In genomic region chr2:44275915-44276279, GRCh38 we compare ENCODE assay signal across 17 cellular contexts. TPM values are rescaled to one million over a fixed set of nuclear protein-coding genes. Genes with fewer than 3 reads are reported as not detected.
DNase-seq lines count a peak whose midpoint lies in the region; ATAC-seq, FAIRE-seq and TF ChIP-seq lines count a peak whose summit lies in the region.
"Had no signal": no experiment of that assay in that cellular context is flagged by ENCODE, and none has a peak within 500 bp of the region (broad histone marks: within the 10 kb centered on the region; RNA-seq: fewer than 3 reads in every experiment).

No MANE protein-coding gene starts in this region.

- no peak for TF ChIP-seq EP300 in A549 (IDR thresholded peaks at IDR 0.05)

- WGBS in A549 (ENCODE audit: missing lambda C conversion rate): 7% methylated on average over 2 of the region's 2 CpGs

- H3F3A ChIP-seq in PC-9 (ENCODE audit: insufficient read depth, low read depth): no peaks in the 10 kb centered on the region

- TF ChIP-seq CTCF in A549 (IDR thresholded peaks at IDR 0.05) (no peak), astrocyte of the spinal cord (IDR thresholded peaks at IDR 0.05; ENCODE audit: low read depth, low read length) (no peak), kidney epithelial cell (IDR thresholded peaks at IDR 0.05; ENCODE audit: insufficient read depth, low read length, poor library complexity, severe bottlenecking) (no peak), PC-9 (conservative IDR thresholded peaks at IDR 0.05) (no peak)

- H2AFZ ChIP-seq in PC-9: no peak overlapping the region
- H2AFZ ChIP-seq: neural progenitor cell had no signal

- no peaks in the 10 kb centered on the region for H3K27me3 Mint-ChIP-seq in activated CD8-positive, alpha-beta T cell treated with anti-CD3 and anti-CD28 coated beads, Interleukin-2, amount 10 ng/mL, durations not matched to agents 7 days and 5 days (ENCODE audit: low read depth)

- no peaks in the 10 kb centered on the region for H3K79me2 ChIP-seq in PC-9 (ENCODE audit: low read depth)

- H3K9me2 ChIP-seq in PC-9 (ENCODE audit: insufficient read depth): no peaks in the 10 kb centered on the region

- H3K36me3 Mint-ChIP-seq in activated CD8-positive, alpha-beta T cell treated with anti-CD3 and anti-CD28 coated beads, Interleukin-2, amount 10 ng/mL, durations not matched to agents 7 days and 5 days (ENCODE audit: low read depth): no peaks in the 10 kb centered on the region
- H3K36me3 Mint-ChIP-seq: brain, neural progenitor cell had no signal

- no peak overlapping the region for H3K4me3 ChIP-seq in A549
- no peak overlapping the region for H3K4me3 ChIP-seq in astrocyte of the spinal cord (ENCODE audit: low read depth, low read length)
- H3K4me3 ChIP-seq in kidney epithelial cell (ENCODE audit: low read depth, low read length): no peak overlapping the region
- H3K4me3 ChIP-seq in PC-9: no peak overlapping the region
- H3K4me3 ChIP-seq: K562, neural progenitor cell had no signal

- DNase-seq in A549 (ENCODE audit: low read depth in 1 of 2, low spot score in 1 of 2) (peak in 1 of 2 experiments; percentile 54), HTR-8/SVneo (ENCODE audit: insufficient read length, low spot score) (peak; percentile 46), astrocyte of the spinal cord (ENCODE audit: low read depth, low spot score) (peak; percentile 23), kidney epithelial cell (ENCODE audit: low read depth) (peak; percentile 71), PC-9 (no peak), NCI-H748 treated with DMSO at 0.1 percent for 48 hours (lab: John Stamatoyannopoulos, UW) (no peak), NCI-H524 (lab: John Stamatoyannopoulos, UW) (no peak)
- no peak for DNase-seq in activated CD8-positive, alpha-beta T cell treated with anti-CD3 and anti-CD28 coated beads, Interleukin-2, amount 10 ng/mL, durations not matched to agents 7 days and 5 days
- DNase-seq: activated B cell treated with CpG ODN at 0.5 μM for 24 hours; activated T-cell treated with anti-CD3 and anti-CD28 coated beads, Interleukin-2, amount 50 U/mL, for 1 hour; AML-193; NCI-H2171; Right ventricle myocardium superior; stimulated activated CD4-positive, alpha-beta T cell treated with anti-CD3 and anti-CD28 coated beads, Interleukin-12 subunit alpha, Interleukin-12 subunit beta, amount 100 ng/mL, for 4 hours had no signal

- no peak for TF ChIP-seq POLR2A in A549 (IDR thresholded peaks at IDR 0.05; ENCODE audit: low read length)

- no peaks in the 10 kb centered on the region for H4K20me1 ChIP-seq in PC-9 (ENCODE audit: insufficient read depth)

- POLR2A ChIA-PET in A549 (lab: Yijun Ruan, JAX): no interaction called here
- POLR2A ChIA-PET in activated CD8-positive, alpha-beta T cell treated with anti-CD3 and anti-CD28 coated beads, Interleukin-2, amount 10 ng/mL, durations not matched to agents 7 days and 5 days (lab: Charles Lee): no interaction called here
- POLR2A ChIA-PET in PC-9 (lab: Charles Lee; ENCODE audit: unreplicated experiment): no interaction called here

- peak; percentile 51 to 78; a peak in 3 of 6 replicates for ATAC-seq in A549
- ATAC-seq in activated CD8-positive, alpha-beta T cell treated with anti-CD3 and anti-CD28 coated beads, Interleukin-2, amount 10 ng/mL, durations not matched to agents 7 days and 5 days: no peak
- ATAC-seq: K562 had no signal

- in situ Hi-C loops in astrocyte of the spinal cord (cut with HindIII; ENCODE audit: low sequenced_read_pairs): no loop called here

- peaks cover 30% of the 10 kb centered on the region for H3K4me1 ChIP-seq in A549
- no peaks in the 10 kb centered on the region for H3K4me1 ChIP-seq in PC-9 (replicated peaks; ENCODE audit: insufficient read depth)
- H3K4me1 ChIP-seq: neural progenitor cell had no signal

- peak; percentile 88 for FAIRE-seq in A549 (lab: Jason Lieb, UNC)
- FAIRE-seq in HTR-8/SVneo (lab: Jason Lieb, UNC): peak; percentile 36
- FAIRE-seq: K562 had no signal

- no TSS peak for BruUV-seq in PC-9 (replicated peaks; lab: Mats Ljungman, UMichigan)

- H3K9me3 Mint-ChIP-seq in activated CD8-positive, alpha-beta T cell treated with anti-CD3 and anti-CD28 coated beads, Interleukin-2, amount 10 ng/mL, durations not matched to agents 7 days and 5 days (ENCODE audit: insufficient read depth): no peaks in the 10 kb centered on the region
- H3K9me3 Mint-ChIP-seq: neural progenitor cell had no signal

- TF ChIP-seq RAD21 in A549 (conservative IDR thresholded peaks at IDR 0.05 in 1 of 2, IDR thresholded peaks at IDR 0.05 in 1 of 2): no peak

- no peak overlapping the region for H3K27ac Mint-ChIP-seq in activated CD8-positive, alpha-beta T cell treated with anti-CD3 and anti-CD28 coated beads, Interleukin-2, amount 10 ng/mL, durations not matched to agents 7 days and 5 days
- H3K27ac Mint-ChIP-seq: activated B cell treated with CpG ODN at 0.5 μM for 24 hours, brain, neural progenitor cell had no signal

- CTCF ChIA-PET in A549 (lab: Yijun Ruan, JAX): interaction anchor here (0.7 to 7.5 kb wide), 6 partner anchors 10 to 232 kb away, joined by 3 to 53 read pairs (median 3); no protein-coding TSS in a partner anchor
- CTCF ChIA-PET in activated CD8-positive, alpha-beta T cell treated with anti-CD3 and anti-CD28 coated beads, Interleukin-2, amount 10 ng/mL, durations not matched to agents 7 days and 5 days (lab: Charles Lee): interaction anchor here (1.0 kb wide), 1 partner anchor 15 kb away, joined by 3 read pairs; no protein-coding TSS in a partner anchor
- CTCF ChIA-PET in PC-9 (lab: Charles Lee): no interaction called here

- no peak overlapping the region for H3K4me3 Mint-ChIP-seq in activated CD8-positive, alpha-beta T cell treated with anti-CD3 and anti-CD28 coated beads, Interleukin-2, amount 10 ng/mL, durations not matched to agents 7 days and 5 days
- H3K4me3 Mint-ChIP-seq: activated B cell treated with CpG ODN at 0.5 μM for 24 hours, brain, neural progenitor cell had no signal

- H3K9me3 ChIP-seq in A549 (no peaks in the 10 kb centered on the region), PC-9 (ENCODE audit: insufficient read depth, low read depth) (no peaks in the 10 kb centered on the region)

- H3K27ac ChIP-seq in A549: peak overlapping the region; percentile 55 to 76
- H3K27ac ChIP-seq in PC-9: no peak overlapping the region
- H3K27ac ChIP-seq: neural progenitor cell had no signal

- intact Hi-C loops in PC-9 (cut with micrococcal nuclease; ENCODE audit: unreplicated experiment): no loop called here

- H3K36me3 ChIP-seq in kidney epithelial cell (ENCODE audit: control insufficient read depth, insufficient read depth, low read length) (no peaks in the 10 kb centered on the region), PC-9 (ENCODE audit: low read depth) (no peaks in the 10 kb centered on the region)
- H3K36me3 ChIP-seq: neural progenitor cell had no signal

- H3K4me2 ChIP-seq in A549 (peak overlapping the region; percentile 66), PC-9 (no peak overlapping the region)
- H3K4me2 ChIP-seq: neural progenitor cell had no signal

- no peaks in the 10 kb centered on the region for H3K27me3 ChIP-seq in kidney epithelial cell (ENCODE audit: control insufficient read depth, insufficient read depth, low read length)
- no peaks in the 10 kb centered on the region for H3K27me3 ChIP-seq in PC-9 (ENCODE audit: insufficient read depth, low read depth)
- H3K27me3 ChIP-seq: neural progenitor cell had no signal

- H3K4me1 Mint-ChIP-seq in activated CD8-positive, alpha-beta T cell treated with anti-CD3 and anti-CD28 coated beads, Interleukin-2, amount 10 ng/mL, durations not matched to agents 7 days and 5 days (ENCODE audit: low read depth): no peaks in the 10 kb centered on the region
- H3K4me1 Mint-ChIP-seq: activated B cell treated with CpG ODN at 0.5 μM for 24 hours, brain, neural progenitor cell had no signal

TF ChIP-seq in A549, 52 proteins besides CTCF, POLR2A, EP300 and RAD21 (continues in another document):
- TF ChIP-seq GATA3 (IDR thresholded peaks at IDR 0.05; ENCODE audit: borderline replicate concordance) (peak; percentile 76; the same call in 1 of the 2 replicates), RNF2 (IDR thresholded peaks at IDR 0.05; ENCODE audit: borderline replicate concordance, low read depth) (no peak), TFCP2L1 (CRISPR knock-in tag; IDR thresholded peaks at IDR 0.05) (no peak), HDAC2 (IDR thresholded peaks at IDR 0.05) (no peak), ZFP36 (IDR thresholded peaks at IDR 0.05; ENCODE audit: borderline replicate concordance, partially characterized antibody) (no peak), POLR2AphosphoS2 (conservative IDR thresholded peaks at IDR 0.05; ENCODE audit: low read length) (no peak), KDM5A (IDR thresholded peaks at IDR 0.05) (no peak), NR3C1 (IDR thresholded peaks at IDR 0.05) (no peak), NPAS2 (CRISPR knock-in tag; IDR thresholded peaks at IDR 0.05; ENCODE audit: borderline replicate concordance) (no peak), CBX8 (IDR thresholded peaks at IDR 0.05) (no peak), ZSCAN20 (CRISPR knock-in tag; IDR thresholded peaks at IDR 0.05) (no peak), SREBF2 (IDR thresholded peaks at IDR 0.05) (no peak), PBX3 (IDR thresholded peaks at IDR 0.05) (0 out of 2 replicates have a peak, but pooled peaks have one; percentile 51), CHD4 (IDR thresholded peaks at IDR 0.05; ENCODE audit: borderline replicate concordance) (no peak)

RNA-seq across cellular contexts. Expression of gene SLC3A1, which starts 0.6 kb away (rescaled TPM):
- polyA plus RNA-seq in A549 (2011; rRNA removed): 7.1 and 7.2 TPM in 2 replicates
- polyA plus RNA-seq in A549 (2012; cell fraction: cytosol; rRNA removed): 2.1 TPM in 2 replicates
- polyA plus RNA-seq in A549 (2012; cell fraction: nucleus; rRNA removed): 0.68 and 1.3 TPM in 2 replicates
- polyA plus RNA-seq in A549 (2017; fragmentation: RNase III; extraction: RNeasy Plus Mini Kit Qiagen cat#74134 plus additional on column Dnase treatment): 1.1 to 1.4 TPM (median 1.2 TPM) in 3 replicates
- polyA minus RNA-seq in A549 (2011; rRNA and poly(A)+ RNA removed): 2.6 and 3.0 TPM in 2 replicates
- 0.34 and 0.92 TPM in 2 replicates for total RNA-seq in kidney epithelial cell
- not detected for total RNA-seq in activated CD8-positive, alpha-beta T cell treated with anti-CD3 and anti-CD28 coated beads, Interleukin-2, amount 10 ng/mL, durations not matched to agents 7 days and 5 days
- total RNA-seq in PC-9 (2021): 0.28 TPM in 1 of 2 replicates, not detected in the other
- total RNA-seq: Right ventricle myocardium superior had no signal

Comparison
In these comparisons a context has a peak if more than half of its experiments do, and no peak if none do; other contexts are left out.
1. DNase-seq: peak in HTR-8/SVneo (single experiment), astrocyte of the spinal cord (single experiment) and kidney epithelial cell (single experiment); none in activated CD8-positive, alpha-beta T cell treated with anti-CD3 and anti-CD28 coated beads, Interleukin-2, amount 10 ng/mL, durations not matched to agents 7 days and 5 days (single experiment), PC-9 (0 of 2), NCI-H748 treated with DMSO at 0.1 percent for 48 hours (single experiment) and NCI-H524 (0 of 2).